In genomic region chr19:45154064-45154827, GRCh38 we compare ENCODE assay signal across 1 cellular context.
TF ChIP-seq lines count a peak whose summit lies in the region.

No MANE protein-coding gene starts in this region.

TF ChIP-seq in K562, 482 proteins besides CTCF, POLR2A, EP300 and RAD21 (continued from another document and continues in another):
- TF ChIP-seq, protein P1, sequence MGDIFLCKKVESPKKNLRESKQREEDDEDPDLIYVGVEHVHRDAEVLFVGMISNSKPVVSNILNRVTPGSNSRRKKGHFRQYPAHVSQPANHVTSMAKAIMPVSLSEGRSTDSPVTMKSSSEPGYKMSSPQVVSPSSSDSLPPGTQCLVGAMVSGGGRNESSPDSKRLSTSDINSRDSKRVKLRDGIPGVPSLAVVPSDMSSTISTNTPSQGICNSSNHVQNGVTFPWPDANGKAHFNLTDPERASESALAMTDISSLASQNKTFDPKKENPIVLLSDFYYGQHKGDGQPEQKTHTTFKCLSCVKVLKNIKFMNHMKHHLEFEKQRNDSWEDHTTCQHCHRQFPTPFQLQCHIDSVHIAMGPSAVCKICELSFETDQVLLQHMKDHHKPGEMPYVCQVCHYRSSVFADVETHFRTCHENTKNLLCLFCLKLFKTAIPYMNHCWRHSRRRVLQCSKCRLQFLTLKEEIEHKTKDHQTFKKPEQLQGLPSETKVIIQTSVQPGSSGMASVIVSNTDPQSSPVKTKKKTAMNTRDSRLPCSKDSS (IDR thresholded peaks at IDR 0.05; ENCODE audit: low read depth, partially characterized antibody): no peak
- peak in 1 of 2 experiments; percentile 26; a peak in 1 of 4 replicates for TF ChIP-seq MAZ (CRISPR knock-in tag; conservative IDR thresholded peaks at IDR 0.05 in 1 of 2, IDR thresholded peaks at IDR 0.05 in 1 of 2)
- 0 out of 2 replicates have a peak, but pooled peaks have one; percentile 45 for TF ChIP-seq LARP7 (IDR thresholded peaks at IDR 0.05)
- TF ChIP-seq ZNF644 (tag; IDR thresholded peaks at IDR 0.05; ENCODE audit: low read depth): no peak
- 0 out of 2 replicates have a peak, but pooled peaks have one; percentile 38 for TF ChIP-seq KLF16 (IDR thresholded peaks at IDR 0.05)
- 0 out of 2 replicates have a peak, but pooled peaks have one; percentile 47 for TF ChIP-seq CREB1 (IDR thresholded peaks at IDR 0.05)
- TF ChIP-seq CREB1 (CRISPR knock-in tag; IDR thresholded peaks at IDR 0.05): peak; percentile 49; the same call in 1 of the 2 replicates
- TF ChIP-seq NBN (IDR thresholded peaks at IDR 0.05; ENCODE audit: low read depth): peak; percentile 45; the same call in 1 of the 2 replicates
- TF ChIP-seq RCOR1 (IDR thresholded peaks at IDR 0.05; ENCODE audit: borderline replicate concordance in 1 of 2, low read depth in 2 of 2, low read length in 2 of 2): peak; percentile 61 to 98; a peak in 3 of 4 replicates
- TF ChIP-seq TRIM28 (IDR thresholded peaks at IDR 0.05): 0 out of 2 replicates have a peak, but pooled peaks have one; percentile 25
- TF ChIP-seq ATF7 (IDR thresholded peaks at IDR 0.05): peak; percentile 41; the same call in 1 of the 2 replicates
- 0 out of 2 replicates have a peak, but pooled peaks have one; percentile 71 for TF ChIP-seq HDGF (IDR thresholded peaks at IDR 0.05)
- TF ChIP-seq HSF4 (CRISPR knock-in tag; IDR thresholded peaks at IDR 0.05; ENCODE audit: borderline replicate concordance): no peak
- peak; percentile 1 for TF ChIP-seq FOS (IDR thresholded peaks at IDR 0.05; ENCODE audit: extremely low read depth, insufficient read length)
- TF ChIP-seq ID3 (CRISPR knock-in tag; IDR thresholded peaks at IDR 0.05): no peak
- 0 out of 2 replicates have a peak, but pooled peaks have one; percentile 26 for TF ChIP-seq ID3 (tag; IDR thresholded peaks at IDR 0.05)
- peak; percentile 36; the same call in 1 of the 2 replicates for TF ChIP-seq ETS1 (conservative IDR thresholded peaks at IDR 0.05; ENCODE audit: control insufficient read depth, low read depth, low read length)
- TF ChIP-seq PHF21A (IDR thresholded peaks at IDR 0.05; ENCODE audit: borderline replicate concordance, low read depth): peak; percentile 85; the same call in 1 of the 2 replicates
- TF ChIP-seq KDM1A (IDR thresholded peaks at IDR 0.05): peak; percentile 100
- peak; percentile 56; the same call in 1 of the 2 replicates for TF ChIP-seq NFE2 (IDR thresholded peaks at IDR 0.05; ENCODE audit: low read depth)
- TF ChIP-seq TEAD1 (CRISPR knock-in tag; IDR thresholded peaks at IDR 0.05): peak in 1 of 2 experiments; percentile 76; a peak in 2 of 4 replicates
- TF ChIP-seq BACH1 (tag; IDR thresholded peaks at IDR 0.05): no peak
- TF ChIP-seq LEF1 (IDR thresholded peaks at IDR 0.05): peak; percentile 92
- peak; percentile 80 for TF ChIP-seq CREM (IDR thresholded peaks at IDR 0.05; ENCODE audit: low read depth)
- TF ChIP-seq, protein P2, sequence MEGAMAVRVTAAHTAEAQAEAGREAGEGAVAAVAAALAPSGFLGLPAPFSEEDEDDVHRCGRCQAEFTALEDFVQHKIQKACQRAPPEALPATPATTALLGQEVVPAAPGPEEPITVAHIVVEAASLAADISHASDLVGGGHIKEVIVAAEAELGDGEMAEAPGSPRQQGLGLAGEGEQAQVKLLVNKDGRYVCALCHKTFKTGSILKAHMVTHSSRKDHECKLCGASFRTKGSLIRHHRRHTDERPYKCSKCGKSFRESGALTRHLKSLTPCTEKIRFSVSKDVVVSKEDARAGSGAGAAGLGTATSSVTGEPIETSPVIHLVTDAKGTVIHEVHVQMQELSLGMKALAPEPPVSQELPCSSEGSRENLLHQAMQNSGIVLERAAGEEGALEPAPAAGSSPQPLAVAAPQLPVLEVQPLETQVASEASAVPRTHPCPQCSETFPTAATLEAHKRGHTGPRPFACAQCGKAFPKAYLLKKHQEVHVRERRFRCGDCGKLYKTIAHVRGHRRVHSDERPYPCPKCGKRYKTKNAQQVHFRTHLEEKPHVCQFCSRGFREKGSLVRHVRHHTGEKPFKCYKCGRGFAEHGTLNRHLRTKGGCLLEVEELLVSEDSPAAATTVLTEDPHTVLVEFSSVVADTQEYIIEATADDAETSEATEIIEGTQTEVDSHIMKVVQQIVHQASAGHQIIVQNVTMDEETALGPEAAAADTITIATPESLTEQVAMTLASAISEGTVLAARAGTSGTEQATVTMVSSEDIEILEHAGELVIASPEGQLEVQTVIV (CRISPR knock-in tag; IDR thresholded peaks at IDR 0.05; ENCODE audit: borderline replicate concordance): no peak
- no peak for TF ChIP-seq BRF1 (IDR thresholded peaks at IDR 0.05; ENCODE audit: borderline replicate concordance, extremely low read depth, insufficient read length)
- no peak; the same call in 1 of the 2 replicates for TF ChIP-seq NCOR1 (IDR thresholded peaks at IDR 0.05)
- peak in 1 of 2 experiments; percentile 98; a peak in 2 of 4 replicates for TF ChIP-seq HDAC1 (IDR thresholded peaks at IDR 0.05)
- TF ChIP-seq, protein P3, sequence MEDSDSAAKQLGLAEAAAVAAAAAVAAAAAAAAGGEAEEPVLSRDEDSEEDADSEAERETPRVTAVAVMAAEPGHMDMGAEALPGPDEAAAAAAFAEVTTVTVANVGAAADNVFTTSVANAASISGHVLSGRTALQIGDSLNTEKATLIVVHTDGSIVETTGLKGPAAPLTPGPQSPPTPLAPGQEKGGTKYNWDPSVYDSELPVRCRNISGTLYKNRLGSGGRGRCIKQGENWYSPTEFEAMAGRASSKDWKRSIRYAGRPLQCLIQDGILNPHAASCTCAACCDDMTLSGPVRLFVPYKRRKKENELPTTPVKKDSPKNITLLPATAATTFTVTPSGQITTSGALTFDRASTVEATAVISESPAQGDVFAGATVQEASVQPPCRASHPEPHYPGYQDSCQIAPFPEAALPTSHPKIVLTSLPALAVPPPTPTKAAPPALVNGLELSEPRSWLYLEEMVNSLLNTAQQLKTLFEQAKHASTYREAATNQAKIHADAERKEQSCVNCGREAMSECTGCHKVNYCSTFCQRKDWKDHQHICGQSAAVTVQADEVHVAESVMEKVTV (CRISPR knock-in tag; IDR thresholded peaks at IDR 0.05): no peak
- peak; percentile 73 for TF ChIP-seq CBFA2T3 (IDR thresholded peaks at IDR 0.05)
- TF ChIP-seq, protein P4, sequence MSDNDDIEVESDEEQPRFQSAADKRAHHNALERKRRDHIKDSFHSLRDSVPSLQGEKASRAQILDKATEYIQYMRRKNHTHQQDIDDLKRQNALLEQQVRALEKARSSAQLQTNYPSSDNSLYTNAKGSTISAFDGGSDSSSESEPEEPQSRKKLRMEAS (CRISPR knock-in tag; IDR thresholded peaks at IDR 0.05): peak; percentile 86
- no peak; the same call in 1 of the 2 replicates for TF ChIP-seq NR2C1 (IDR thresholded peaks at IDR 0.05)
- peak; percentile 81 for TF ChIP-seq NR2C1 (tag; IDR thresholded peaks at IDR 0.05)
- peak; percentile 42 for TF ChIP-seq ARHGAP35 (IDR thresholded peaks at IDR 0.05; ENCODE audit: partially characterized antibody)
- no peak for TF ChIP-seq KAT7 (CRISPR knock-in tag; IDR thresholded peaks at IDR 0.05; ENCODE audit: borderline replicate concordance)
- TF ChIP-seq PHB2 (IDR thresholded peaks at IDR 0.05; ENCODE audit: low read depth): 0 out of 2 replicates have a peak, but pooled peaks have one; percentile 31
- TF ChIP-seq DPF2 (IDR thresholded peaks at IDR 0.05): peak; percentile 90
- TF ChIP-seq HBP1 (CRISPR knock-in tag; IDR thresholded peaks at IDR 0.05): no peak
- TF ChIP-seq HES1 (IDR thresholded peaks at IDR 0.05; ENCODE audit: low read depth): peak; percentile 75
- peak; percentile 95 for TF ChIP-seq ATF3 (IDR thresholded peaks at IDR 0.05)
- TF ChIP-seq ATF3 (CRISPR knock-in tag; conservative IDR thresholded peaks at IDR 0.05): no peak
- 0 out of 2 replicates have a peak, but pooled peaks have one; percentile 29 for TF ChIP-seq TEAD4 (IDR thresholded peaks at IDR 0.05; ENCODE audit: low read length)
- TF ChIP-seq TEAD4 (CRISPR knock-in tag; IDR thresholded peaks at IDR 0.05; ENCODE audit: borderline replicate concordance): no peak
- peak; percentile 96 for TF ChIP-seq ZFP36 (IDR thresholded peaks at IDR 0.05; ENCODE audit: low read depth, low read length, partially characterized antibody)
- peak; percentile 86 for TF ChIP-seq JUN (IDR thresholded peaks at IDR 0.05; ENCODE audit: borderline replicate concordance, low read depth, low read length)
- TF ChIP-seq JUN (CRISPR knock-in tag; IDR thresholded peaks at IDR 0.05; ENCODE audit: borderline replicate concordance): no peak
- peak; percentile 37; the same call in 1 of the 2 replicates for TF ChIP-seq PKNOX1 (IDR thresholded peaks at IDR 0.05)
- TF ChIP-seq, protein P5, sequence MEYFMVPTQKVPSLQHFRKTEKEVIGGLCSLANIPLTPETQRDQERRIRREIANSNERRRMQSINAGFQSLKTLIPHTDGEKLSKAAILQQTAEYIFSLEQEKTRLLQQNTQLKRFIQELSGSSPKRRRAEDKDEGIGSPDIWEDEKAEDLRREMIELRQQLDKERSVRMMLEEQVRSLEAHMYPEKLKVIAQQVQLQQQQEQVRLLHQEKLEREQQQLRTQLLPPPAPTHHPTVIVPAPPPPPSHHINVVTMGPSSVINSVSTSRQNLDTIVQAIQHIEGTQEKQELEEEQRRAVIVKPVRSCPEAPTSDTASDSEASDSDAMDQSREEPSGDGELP (CRISPR knock-in tag; IDR thresholded peaks at IDR 0.05; ENCODE audit: borderline replicate concordance): peak; percentile 84
- TF ChIP-seq TCF7 (IDR thresholded peaks at IDR 0.05; ENCODE audit: borderline replicate concordance): peak; percentile 98
- TF ChIP-seq PYGO2 (tag; IDR thresholded peaks at IDR 0.05): no peak
- peak; percentile 64 for TF ChIP-seq ZNF316 (IDR thresholded peaks at IDR 0.05)
- TF ChIP-seq HIVEP1 (CRISPR knock-in tag; IDR thresholded peaks at IDR 0.05): 0 out of 2 replicates have a peak, but pooled peaks have one; percentile 23
- peak; percentile 87 for TF ChIP-seq SMARCE1 (IDR thresholded peaks at IDR 0.05)
- TF ChIP-seq JUND (IDR thresholded peaks at IDR 0.05; ENCODE audit: borderline replicate concordance, low read depth, low read length): peak; percentile 93
- peak; percentile 84; the same call in 1 of the 3 replicates for TF ChIP-seq JUND (tag; IDR thresholded peaks at IDR 0.05; ENCODE audit: borderline replicate concordance, low read depth, low read length)
- 0 out of 2 replicates have a peak, but pooled peaks have one; percentile 21 for TF ChIP-seq MAFG (tag; conservative IDR thresholded peaks at IDR 0.05)
